8 cellular contexts compared by ENCODE assay signal in genomic region chr13:61880576-61881283, GRCh38.
A peak's percentile ranks its signal among the peaks of the same experiment; 100 is the strongest.
DNase-seq lines count a peak whose midpoint lies in the region; ATAC-seq and TF ChIP-seq lines count a peak whose summit lies in the region.

No MANE protein-coding gene starts in this region.

- H3K79me2 ChIP-seq in GM23338 (replicated peaks; ENCODE audit: insufficient read depth) (no peaks in the 10 kb centered on the region), MM.1S (ENCODE audit: low read length) (no peaks in the 10 kb centered on the region)

- H3F3A ChIP-seq in GM23338 (replicated peaks; ENCODE audit: low read depth) (no peaks in the 10 kb centered on the region), MM.1S (ENCODE audit: insufficient read depth, low read length) (no peaks in the 10 kb centered on the region)

- H3K27me3 ChIP-seq in GM06990 (replicated peaks; ENCODE audit: control insufficient read depth, insufficient read depth, low read length) (no peaks in the 10 kb centered on the region), GM23338 (ENCODE audit: insufficient read depth) (no peaks in the 10 kb centered on the region), MM.1S (replicated peaks; ENCODE audit: insufficient read depth, low read length) (no peaks in the 10 kb centered on the region)

- DNase-seq in GM06990 (ENCODE audit: extremely low read depth, insufficient read length) (no peak), GM23338 (ENCODE audit: low spot score) (peak; percentile 84), MM.1S (peak; percentile 35), astrocyte of the spinal cord (ENCODE audit: low read depth, low spot score) (peak; percentile 16), pons (ENCODE audit: low spot score) (peak; percentile 20), left cardiac atrium (no peak), NCI-H2081 treated with DMSO at 0.1 percent for 48 hours (lab: John Stamatoyannopoulos, UW) (no peak), HCEC 1CT (no peak)

- no peaks in the 10 kb centered on the region for H3K4me1 Mint-ChIP-seq in GM23338

- no peaks in the 10 kb centered on the region for H3K9me3 ChIP-seq in MM.1S (replicated peaks; ENCODE audit: insufficient read depth, low read length)

- no peaks in the 10 kb centered on the region for H3K4me1 ChIP-seq in GM23338 (ENCODE audit: insufficient read depth)
- no peaks in the 10 kb centered on the region for H3K4me1 ChIP-seq in MM.1S (ENCODE audit: low read length)

- no peaks in the 10 kb centered on the region for H3K27me3 Mint-ChIP-seq in GM23338 (ENCODE audit: insufficient read depth, low read depth, poor library complexity)

- H3K27ac ChIP-seq in GM23338 (ENCODE audit: low read depth) (no peak overlapping the region), MM.1S (ENCODE audit: low read length) (no peak overlapping the region)

- peaks cover 26% of the 10 kb centered on the region for H3K36me3 Mint-ChIP-seq in GM23338 (ENCODE audit: low read depth)

- H3K4me3 Mint-ChIP-seq in GM23338 = no peak overlapping the region

- H3K27ac Mint-ChIP-seq in GM23338 = no peak overlapping the region

- peak; percentile 98 for ATAC-seq in GM23338
- no peak for ATAC-seq in left cardiac atrium

- TF ChIP-seq CTCF in GM06990 (IDR thresholded peaks at IDR 0.05; ENCODE audit: insufficient read depth, low read length, poor library complexity, severe bottlenecking) (peak; percentile 68), GM23338 (conservative IDR thresholded peaks at IDR 0.05; ENCODE audit: low read depth in 2 of 2) (peak; percentile 77 to 87), MM.1S (IDR thresholded peaks at IDR 0.05; ENCODE audit: low read length) (peak; percentile 44), astrocyte of the spinal cord (IDR thresholded peaks at IDR 0.05; ENCODE audit: low read depth, low read length) (peak; percentile 59)

- no peak overlapping the region for H3K4me3 ChIP-seq in GM06990 (replicated peaks; ENCODE audit: low read depth, low read length)
- no peak overlapping the region for H3K4me3 ChIP-seq in GM23338
- H3K4me3 ChIP-seq in MM.1S (ENCODE audit: low read length) = no peak overlapping the region
- no peak overlapping the region for H3K4me3 ChIP-seq in astrocyte of the spinal cord (ENCODE audit: low read depth, low read length)

- no peaks in the 10 kb centered on the region for H3K36me3 ChIP-seq in GM06990 (ENCODE audit: control insufficient read depth, insufficient read depth, low read length)
- H3K36me3 ChIP-seq in GM23338 (ENCODE audit: insufficient read depth) = peaks cover 3% of the 10 kb centered on the region
- H3K36me3 ChIP-seq in MM.1S (replicated peaks; ENCODE audit: insufficient read depth, low read length) = no peaks in the 10 kb centered on the region

- H3K4me2 ChIP-seq in GM23338 = no peak overlapping the region
- no peak overlapping the region for H3K4me2 ChIP-seq in MM.1S (ENCODE audit: low read depth, low read length)

- H3K9ac ChIP-seq in MM.1S (ENCODE audit: low read length) = no peak overlapping the region

- in situ Hi-C loops in astrocyte of the spinal cord (cut with HindIII; ENCODE audit: low sequenced_read_pairs) = no loop called here

- H2AFZ ChIP-seq in GM23338 (peak overlapping the region; percentile 29; the same call in 1 of the 2 replicates), MM.1S (ENCODE audit: low read length) (no peak overlapping the region)

- H3K9me2 ChIP-seq in GM23338 (ENCODE audit: insufficient read depth) (no peaks in the 10 kb centered on the region; the same call in 1 of the 2 replicates), MM.1S (replicated peaks; ENCODE audit: insufficient read depth, low read length) (no peaks in the 10 kb centered on the region)

- H3K9me3 Mint-ChIP-seq in GM23338 = peaks cover 41% of the 10 kb centered on the region

- H4K20me1 ChIP-seq in GM23338 (replicated peaks; ENCODE audit: insufficient read depth) (no peaks in the 10 kb centered on the region), MM.1S (ENCODE audit: insufficient read depth, low read length) (no peaks in the 10 kb centered on the region)

- intact Hi-C loops in left cardiac atrium (cut with DNase I) = no loop called here

TF ChIP-seq in GM23338, 12 proteins besides CTCF, POLR2A, EP300 and RAD21 (continues in another document):
- TF ChIP-seq EZH2 (IDR thresholded peaks at IDR 0.05; ENCODE audit: low read depth, unreplicated experiment) (no peak), CREB1 (CRISPR knock-in tag; IDR thresholded peaks at IDR 0.05; ENCODE audit: low read depth) (no peak), ZNF114 (CRISPR knock-in tag; IDR thresholded peaks at IDR 0.05) (no peak), ZNF331 (CRISPR knock-in tag; IDR thresholded peaks at IDR 0.05; ENCODE audit: low read depth) (no peak), POLR2AphosphoS5 (IDR thresholded peaks at IDR 0.05; ENCODE audit: low read depth) (no peak), ETS1 (IDR thresholded peaks at IDR 0.05) (no peak), EZH2phosphoT487 (IDR thresholded peaks at IDR 0.05; ENCODE audit: unreplicated experiment) (no peak), REST (IDR thresholded peaks at IDR 0.05; ENCODE audit: unreplicated experiment) (no peak), STAT1 (IDR thresholded peaks at IDR 0.05; ENCODE audit: unreplicated experiment) (no peak)

Comparison
In these comparisons a context has a peak if more than half of its experiments do, and no peak if none do; other contexts are left out.
1. DNase-seq: peak in GM23338 (single experiment), MM.1S (single experiment), astrocyte of the spinal cord (single experiment) and pons (single experiment); none in GM06990 (single experiment), left cardiac atrium (single experiment), NCI-H2081 treated with DMSO at 0.1 percent for 48 hours (single experiment) and HCEC 1CT (single experiment).
2. Peak in every context shown above with its lines, with median percentiles within 50 percentile points of each other: CTCF ChIP-seq.